Comparison of ENCODE assay signal across 8 cellular contexts in the genomic region with DNA sequence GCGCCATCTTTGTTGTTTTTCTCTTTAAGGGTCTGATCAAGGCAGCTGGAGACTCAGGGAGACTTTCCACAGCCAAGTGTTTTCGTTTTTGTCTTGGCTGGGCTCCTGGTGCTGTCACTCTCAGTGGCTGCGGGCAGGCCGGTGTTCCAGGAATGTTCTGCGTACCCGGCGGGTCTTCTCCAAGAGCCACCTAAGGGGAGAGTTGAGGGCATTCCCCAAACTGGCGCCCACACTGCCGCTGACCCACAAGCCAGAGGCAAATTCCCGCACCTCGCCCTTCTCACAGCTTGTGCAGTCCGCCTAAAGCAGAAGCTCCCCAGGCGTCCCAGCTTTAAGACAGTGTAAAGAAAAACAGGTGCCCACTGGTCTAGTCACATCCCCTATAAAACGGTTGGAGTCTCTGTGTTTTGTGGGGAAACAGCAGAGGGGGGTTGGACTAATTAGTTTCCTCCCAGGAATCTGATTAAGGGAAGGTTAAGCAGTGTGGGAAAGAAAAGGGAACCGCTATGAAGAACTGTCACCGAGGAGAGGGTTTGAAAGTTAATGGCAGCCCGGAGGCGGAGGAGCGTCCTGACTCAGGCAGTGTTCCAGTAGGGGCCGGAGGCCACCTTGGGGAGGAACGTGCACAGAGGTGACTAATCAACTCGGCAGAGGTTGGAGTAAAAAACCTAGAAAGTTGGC.
DNase-seq lines count a peak whose midpoint lies in the region; TF ChIP-seq lines count a peak whose summit lies in the region.
"Had no signal": no experiment of that assay in that cellular context is flagged by ENCODE, and none has a peak within 500 bp of the region (broad histone marks: within the 10 kb centered on the region; RNA-seq: fewer than 3 reads in every experiment).

No MANE protein-coding gene starts in this region.

- H3K9me3 Mint-ChIP-seq in brain = peaks cover 0 to 11% (median 2%) of the 10 kb centered on the region in 5 experiments

- H3K36me3 Mint-ChIP-seq in brain = no peaks in the 10 kb centered on the region

- H3K4me3 Mint-ChIP-seq in brain = peak overlapping the region in 1 of 5 experiments; percentile 15

- DNase-seq in HPDE6-E6E7 (ENCODE audit: extremely low spot score) = peak; percentile 54
- DNase-seq in kidney tubule cell (ENCODE audit: low spot score) = peak; percentile 41
- DNase-seq in transverse colon = no peak
- DNase-seq in DMS53 treated with DMSO at 0.1 percent for 48 hours (lab: John Stamatoyannopoulos, UW; ENCODE audit: unreplicated experiment) = no peak
- no peak for DNase-seq in NCI-H2029 (lab: John Stamatoyannopoulos, UW)
- DNase-seq in HuH-7 (ENCODE audit: low spot score) = no peak
- DNase-seq: occipital lobe had no signal

- H3K36me3 ChIP-seq in transverse colon = no peaks in the 10 kb centered on the region

- no peak for TF ChIP-seq EP300 in transverse colon (IDR thresholded peaks at IDR 0.05; ENCODE audit: low read depth)

- peak overlapping the region in 3 of 5 experiments; percentile 20 to 69 (median 35) for H3K27ac Mint-ChIP-seq in brain

- in situ Hi-C loops in transverse colon (cut with MboI; ENCODE audit: low pct_ligation_motif_present in 1 of 4, low pct_unique_long_range_greater_than_20kb in 1 of 4, low sequenced_read_pairs in 3 of 4) = no loop called here

- no peak overlapping the region for H3K27ac ChIP-seq in transverse colon

- no peaks in the 10 kb centered on the region for H3K27me3 Mint-ChIP-seq in brain

- no peaks in the 10 kb centered on the region for H3K4me1 ChIP-seq in transverse colon

- intact Hi-C loops in transverse colon (cut with DNase I; ENCODE audit: low total_unique reads) = no loop called here

- TF ChIP-seq POLR2A in transverse colon (IDR thresholded peaks at IDR 0.05) = no peak

- H3K4me3 ChIP-seq in transverse colon = peak overlapping the region in 3 of 4 donors; percentile 5 to 23 (median 9)

- H3K4me1 Mint-ChIP-seq in brain = peaks cover 37% of the 10 kb centered on the region

- H3K27me3 ChIP-seq in transverse colon = no peaks in the 10 kb centered on the region

- 38 to 41% methylated on average over 9 to 22 of the region's 22 CpGs for WGBS in transverse colon (ENCODE audit: low coverage in 1 of 2), 2 donors

- no peaks in the 10 kb centered on the region for H3K9me3 ChIP-seq in transverse colon

- no peak for TF ChIP-seq CTCF in brain (conservative IDR thresholded peaks at IDR 0.05)
- TF ChIP-seq CTCF in transverse colon (IDR thresholded peaks at IDR 0.05) = no peak

Comparison
In these comparisons a context has a peak if more than half of its experiments do, and no peak if none do; other contexts are left out.
1. DNase-seq: peak in HPDE6-E6E7 (single experiment) and kidney tubule cell (single experiment); none in transverse colon (single experiment), DMS53 treated with DMSO at 0.1 percent for 48 hours (single experiment), NCI-H2029 (single experiment) and HuH-7 (single experiment).